In the genomic region with DNA sequence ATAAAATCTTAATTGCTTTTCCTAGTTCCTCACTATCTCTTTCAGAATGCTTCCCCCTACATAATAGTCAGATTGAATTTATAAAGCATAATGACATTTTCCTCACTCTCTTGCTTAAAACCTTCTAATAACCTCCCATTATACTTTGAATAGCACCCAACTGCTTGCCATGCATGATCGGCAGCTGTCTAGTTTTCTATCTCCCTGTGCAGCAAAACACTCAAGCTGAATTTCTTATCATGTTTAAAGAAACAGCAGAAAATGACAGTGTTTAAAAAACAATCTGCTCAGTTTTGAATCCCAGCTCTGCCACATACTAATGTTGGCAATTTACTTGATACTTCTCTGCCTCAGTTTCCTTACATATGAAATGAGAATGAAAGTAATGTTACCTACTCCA, we compare ENCODE assay signal across 24 cellular contexts.
"Had no signal": no experiment of that assay in that cellular context is flagged by ENCODE, and none has a peak within 500 bp of the region (broad histone marks: within the 10 kb centered on the region; RNA-seq: fewer than 3 reads in every experiment).

No MANE protein-coding gene starts in this region.

- H3K27me3 ChIP-seq: stomach, suprapubic skin, testis, thyroid gland, tibial artery, tibial nerve, transverse colon, upper lobe of left lung, upper lobe of right lung, uterus, vagina had no signal

- DNase-seq: stimulated activated CD4-positive, alpha-beta T cell treated with anti-CD3 and anti-CD28 coated beads, Interleukin-2, amount 100 ng/mL, for 48 hours; stimulated activated CD4-positive, alpha-beta T cell treated with anti-CD3 and anti-CD28 coated beads, Interleukin-4, amount 100 ng/mL, for 1 hour; stimulated activated CD4-positive, alpha-beta T cell treated with anti-CD3 and anti-CD28 coated beads, Interleukin-4, amount 100 ng/mL, for 24 hours; stimulated activated CD4-positive, alpha-beta T cell treated with anti-CD3 and anti-CD28 coated beads, Interleukin-4, amount 100 ng/mL, for 4 hours; stimulated activated CD8-positive, alpha-beta memory T cell treated with anti-CD3 and anti-CD28 coated beads, Interleukin-4, amount 100 ng/mL, for 48 hours; stimulated activated naive B cell treated with anti-CD40 and anti-IgM and Interleukin-4, amounts not matched to agents 10 μg/mL and 1 μg/mL and 100 μg/mL, for 72 hours; stimulated activated naive CD4-positive, alpha-beta T cell; stimulated activated naive CD4-positive, alpha-beta T cell treated with Interleukin-2 at 50 U/mL for 16 hours; stimulated activated naive CD8-positive, alpha-beta T cell treated with anti-CD3 and anti-CD28 coated beads, Interleukin-15, amount 100 ng/mL, for 72 hours; stimulated activated naive CD8-positive, alpha-beta T cell treated with anti-CD3 and anti-CD28 coated beads, Interleukin-15, Interleukin-2, amounts not matched to agents 100 U/mL and 50 U/mL, for 24 hours; stomach; substantia nigra; testis; thyroid gland; tibial artery; transverse colon; trophoblast cell; upper lobe of left lung; upper lobe of right lung; uterus had no signal

- H3K36me3 ChIP-seq: stomach, suprapubic skin, thoracic aorta, thyroid gland, tibial artery, tibial nerve, transverse colon, upper lobe of left lung, upper lobe of right lung, uterus, vagina had no signal

- H3K9me3 ChIP-seq: testis, thoracic aorta, thyroid gland, tibial artery, tibial nerve, transverse colon, upper lobe of left lung, upper lobe of right lung, uterus, vagina had no signal

- H3K4me3 ChIP-seq: stomach, suprapubic skin, testis, thoracic aorta, thyroid gland, tibial artery, tibial nerve, transverse colon, upper lobe of left lung, upper lobe of right lung, uterus, vagina had no signal

- H3K27ac ChIP-seq: stomach, suprapubic skin, testis, thoracic aorta, thyroid gland, tibial artery, tibial nerve, transverse colon, upper lobe of left lung, upper lobe of right lung, uterus, vagina had no signal
